ENCODE assay signal across 7 cellular contexts in the genomic region with DNA sequence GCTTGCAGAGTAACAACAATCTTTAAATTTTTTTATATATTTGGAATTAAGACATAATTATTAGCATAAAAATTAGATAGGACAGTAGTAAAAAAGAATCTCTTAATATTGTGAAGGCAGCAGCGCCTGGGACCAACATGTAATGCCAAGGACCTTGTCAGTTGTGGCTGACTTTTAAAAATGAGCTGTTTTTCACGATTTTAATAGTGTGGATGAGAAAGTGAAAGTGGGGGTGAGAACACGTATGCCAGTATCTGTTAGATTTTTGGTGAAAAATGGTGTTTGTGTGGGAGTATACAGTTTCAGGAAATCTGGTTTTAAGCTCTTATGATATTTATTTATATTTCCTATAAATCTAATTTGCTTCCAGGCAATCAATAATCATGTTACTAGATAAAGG.
A peak's percentile ranks its signal among the peaks of the same experiment; 100 is the strongest.
DNase-seq lines count a peak whose midpoint lies in the region; ATAC-seq and TF ChIP-seq lines count a peak whose summit lies in the region.

No MANE protein-coding gene starts in this region.

- H3K4me1 ChIP-seq in PC-9 (replicated peaks; ENCODE audit: insufficient read depth) (peaks cover 30% of the 10 kb centered on the region), vagina (no peaks in the 10 kb centered on the region)

- no peaks in the 10 kb centered on the region for H3K9me2 ChIP-seq in PC-9 (ENCODE audit: insufficient read depth)

- intact Hi-C loops in PC-9 (cut with micrococcal nuclease; ENCODE audit: unreplicated experiment) (loop anchor here (5.0 kb wide), 1 partner anchor 41 kb away; no protein-coding TSS in a partner anchor), vagina (cut with DNase I) (no loop called here)

- BruUV-seq in PC-9 (replicated peaks; lab: Mats Ljungman, UMichigan) = no TSS peak

- peak overlapping the region; percentile 97 for H3K27ac ChIP-seq in PC-9
- no peak overlapping the region for H3K27ac ChIP-seq in vagina

- H3K36me3 ChIP-seq in PC-9 (ENCODE audit: low read depth) (peaks cover 23% of the 10 kb centered on the region; the same call in 1 of the 2 replicates), vagina (no peaks in the 10 kb centered on the region)

- peaks cover 32% of the 10 kb centered on the region for H3F3A ChIP-seq in PC-9 (ENCODE audit: insufficient read depth, low read depth)

- POLR2A ChIA-PET in PC-9 (lab: Charles Lee; ENCODE audit: unreplicated experiment) = interaction anchor here (0.6 to 1.3 kb wide), 4 partner anchors 27 to 57 kb away, joined by 3 to 20 read pairs (median 4); no protein-coding TSS in a partner anchor

- H3K9me3 ChIP-seq in PC-9 (ENCODE audit: insufficient read depth, low read depth) (no peaks in the 10 kb centered on the region; the same call in 1 of the 2 replicates), vagina (no peaks in the 10 kb centered on the region)

- CTCF ChIA-PET in PC-9 (lab: Charles Lee) = interaction anchor here (1.1 to 2.1 kb wide), 3 partner anchors 9 to 66 kb away, joined by 3 to 12 read pairs (median 4); no protein-coding TSS in a partner anchor

- no peak overlapping the region for H2AFZ ChIP-seq in PC-9

- no peak for TF ChIP-seq POLR2A in vagina (IDR thresholded peaks at IDR 0.05)

- peaks cover 48% of the 10 kb centered on the region for H3K79me2 ChIP-seq in PC-9 (ENCODE audit: low read depth)

- H3K4me3 ChIP-seq in PC-9 = peak overlapping the region; percentile 59
- H3K4me3 ChIP-seq in vagina = peak overlapping the region in 1 of 2 donors; percentile 29

- TF ChIP-seq CTCF in GM20000 (IDR thresholded peaks at IDR 0.05; ENCODE audit: extremely low read depth, missing control alignments) (no peak), PC-9 (conservative IDR thresholded peaks at IDR 0.05) (no peak), vagina (IDR thresholded peaks at IDR 0.05) (no peak)

- DNase-seq in GM20000 (ENCODE audit: low spot score) (peak; percentile 37), PC-9 (no peak), fibroblast of peridontal ligament (ENCODE audit: extremely low read depth) (peak; percentile 52), iPS-NIHi11 (ENCODE audit: low spot score) (no peak), vagina (ENCODE audit: extremely low spot score in 2 of 2) (no peak)
- DNase-seq in stimulated activated naive CD8-positive, alpha-beta T cell treated with anti-CD3 and anti-CD28 coated beads, Interleukin-15, Interleukin-2, amounts not matched to agents 100 U/mL and 50 U/mL, for 24 hours = peak; percentile 15
- no peak for DNase-seq in activated CD8-positive, alpha-beta memory T cell treated with anti-CD3 and anti-CD28 coated beads for 24 hours

- H4K20me1 ChIP-seq in PC-9 (ENCODE audit: insufficient read depth) = no peaks in the 10 kb centered on the region

- peak; percentile 70 for ATAC-seq in stimulated activated naive CD8-positive, alpha-beta T cell treated with anti-CD3 and anti-CD28 coated beads, Interleukin-15, Interleukin-2, amounts not matched to agents 100 U/mL and 50 U/mL, for 24 hours

- peak overlapping the region; percentile 91 for H3K4me2 ChIP-seq in PC-9

- H3K27me3 ChIP-seq in PC-9 (ENCODE audit: insufficient read depth, low read depth) (no peaks in the 10 kb centered on the region), vagina (no peaks in the 10 kb centered on the region)

Comparison
In these comparisons a context has a peak if more than half of its experiments do, and no peak if none do; other contexts are left out.
1. DNase-seq: peak in GM20000 (single experiment), fibroblast of peridontal ligament (single experiment) and stimulated activated naive CD8-positive, alpha-beta T cell treated with anti-CD3 and anti-CD28 coated beads, Interleukin-15, Interleukin-2, amounts not matched to agents 100 U/mL and 50 U/mL, for 24 hours (single experiment); none in PC-9 (0 of 2), iPS-NIHi11 (single experiment), vagina (0 of 2) and activated CD8-positive, alpha-beta memory T cell treated with anti-CD3 and anti-CD28 coated beads for 24 hours (single experiment).